In genomic region chr15:85764649-85765277, GRCh38 we compare ENCODE assay signal across 1 cellular context.
TF ChIP-seq lines count a peak whose summit lies in the region.

No MANE protein-coding gene starts in this region.

TF ChIP-seq in SK-N-SH, 30 proteins besides CTCF, POLR2A, EP300 and RAD21 (continued from another document):
- no peak for TF ChIP-seq CHD2 (IDR thresholded peaks at IDR 0.05; ENCODE audit: low read length, partially characterized antibody)
